29 cellular contexts compared by ENCODE assay signal in genomic region chr4:168141733-168142132, GRCh38. TPM values are rescaled to one million over a fixed set of nuclear protein-coding genes. Genes with fewer than 3 reads are reported as not detected.
"Had no signal": no experiment of that assay in that cellular context is flagged by ENCODE, and none has a peak within 500 bp of the region (broad histone marks: within the 10 kb centered on the region; RNA-seq: fewer than 3 reads in every experiment).

No MANE protein-coding gene starts in this region.

- H3K27ac ChIP-seq: colonic mucosa, epithelial cell of prostate, esophagus squamous epithelium, gastrocnemius medialis, heart right ventricle, left lung, lower lobe of right lung had no signal

- ATAC-seq: effector memory CD8-positive, alpha-beta T cell; esophagus mucosa; gastrocnemius medialis; heart right ventricle; left cardiac atrium; left lung; left ventricle myocardium superior; lower lobe of right lung had no signal

- H3K27ac Mint-ChIP-seq: dendritic cell treated with granulocyte-macrophage colony-stimulating factor and Interleukin-4, amounts not matched to agents 40 ng/mL and 50 ng/mL, for 4 days; effector memory CD8-positive, alpha-beta T cell; endodermal cell had no signal

- H3K27me3 Mint-ChIP-seq: dendritic cell treated with granulocyte-macrophage colony-stimulating factor and Interleukin-4, amounts not matched to agents 40 ng/mL and 50 ng/mL, for 4 days had no signal

- H3K4me3 ChIP-seq: colonic mucosa, esophagus squamous epithelium, gastrocnemius medialis, heart right ventricle, left lung, lower lobe of right lung had no signal

- DNase-seq: colonic mucosa; cortex of kidney; effector CD8-positive, alpha-beta T cell; effector memory CD8-positive, alpha-beta T cell; endodermal cell; erythroblast; esophagus squamous epithelium; foreskin fibroblast; foreskin melanocyte; gastrocnemius medialis; glutamatergic neuron; head of caudate nucleus; heart right ventricle; hippocampal formation; left cardiac atrium; left lung; left ventricle myocardium superior; lower lobe of right lung; mesendoderm; midbrain had no signal

- H3K4me1 ChIP-seq: colonic mucosa, esophagus squamous epithelium, gastrocnemius medialis, heart right ventricle, left lung, lower lobe of right lung had no signal

- H3K4me3 Mint-ChIP-seq: dendritic cell treated with granulocyte-macrophage colony-stimulating factor and Interleukin-4, amounts not matched to agents 40 ng/mL and 50 ng/mL, for 4 days; effector memory CD8-positive, alpha-beta T cell; endodermal cell had no signal

- H3K27me3 ChIP-seq: colonic mucosa, esophagus squamous epithelium, gastrocnemius medialis, left lung had no signal

- H3K9me3 ChIP-seq: colonic mucosa, esophagus squamous epithelium, gastrocnemius medialis, heart right ventricle, left lung, lower lobe of right lung had no signal

- FAIRE-seq: endometrium, islet of Langerhans had no signal

- H3K36me3 ChIP-seq: colonic mucosa, esophagus squamous epithelium, gastrocnemius medialis, heart right ventricle, left lung, lower lobe of right lung had no signal

- H3K9me3 Mint-ChIP-seq: effector memory CD8-positive, alpha-beta T cell; endodermal cell had no signal

RNA-seq across cellular contexts. Expression of gene ANXA10, which starts 49.4 kb away (rescaled TPM):
- total RNA-seq: endodermal cell, esophagus mucosa, gastrocnemius medialis, heart right ventricle, kidney epithelial cell, left cardiac atrium, left ventricle myocardium superior, lower leg skin, lower lobe of right lung, mononuclear cell had no signal
- polyA plus RNA-seq: heart right ventricle, keratinocyte had no signal
